ENCODE assay signal across 26 cellular contexts in the genomic region with DNA sequence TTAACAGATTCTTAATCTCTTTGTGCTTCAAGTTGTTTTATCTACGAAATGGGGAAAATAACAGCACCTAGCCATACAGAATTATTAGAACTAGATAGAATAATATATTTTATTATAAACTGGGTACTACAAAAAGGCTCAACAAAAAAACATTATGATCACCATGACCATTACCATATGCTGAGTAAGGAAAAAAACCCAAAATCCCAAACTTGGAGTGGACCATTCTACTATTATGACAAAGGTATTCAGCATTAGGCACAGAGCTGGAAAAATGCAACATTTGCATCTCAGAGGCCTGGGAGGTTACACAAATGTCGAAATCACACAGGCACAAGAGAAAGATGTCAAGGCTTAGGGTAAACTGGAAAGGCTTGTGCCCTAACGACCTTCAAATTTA.
"Had no signal": no experiment of that assay in that cellular context is flagged by ENCODE, and none has a peak within 500 bp of the region (broad histone marks: within the 10 kb centered on the region; RNA-seq: fewer than 3 reads in every experiment).

No MANE protein-coding gene starts in this region.

- H3K9me3 ChIP-seq: esophagus squamous epithelium, gastrocnemius medialis, heart right ventricle, left lung, lower lobe of right lung, mucosa of descending colon had no signal

- ATAC-seq: effector memory CD8-positive, alpha-beta T cell; esophagus mucosa; gastrocnemius medialis; heart right ventricle; left cardiac atrium; left lung; left ventricle myocardium superior; lower lobe of right lung; mucosa of descending colon; naive thymus-derived CD8-positive, alpha-beta T cell had no signal

- FAIRE-seq: keratinocyte had no signal

- H3K4me3 ChIP-seq: coronary artery, dorsolateral prefrontal cortex, esophagus squamous epithelium, gastrocnemius medialis, heart right ventricle, left lung, lower lobe of right lung, mucosa of descending colon had no signal

- H3K27ac ChIP-seq: coronary artery, dorsolateral prefrontal cortex, epithelial cell of prostate, esophagus squamous epithelium, gastrocnemius medialis, heart right ventricle, left lung, lower lobe of right lung had no signal

- H3K4me1 ChIP-seq: esophagus squamous epithelium, gastrocnemius medialis, left lung had no signal

- H3K27me3 ChIP-seq: dorsolateral prefrontal cortex, esophagus squamous epithelium, gastrocnemius medialis, heart right ventricle, left lung had no signal

- DNase-seq: dermis blood vessel endothelial cell; dorsolateral prefrontal cortex; effector CD8-positive, alpha-beta T cell; effector memory CD8-positive, alpha-beta T cell; endodermal cell; erythroblast; esophagus squamous epithelium; foreskin fibroblast; foreskin melanocyte; gastrocnemius medialis; glutamatergic neuron; head of caudate nucleus; heart right ventricle; hippocampal formation; left cardiac atrium; left lung; left ventricle myocardium superior; lower lobe of right lung; mesenchymal stem cell; mucosa of descending colon; naive B cell; naive thymus-derived CD8-positive, alpha-beta T cell had no signal

- H3K36me3 ChIP-seq: esophagus squamous epithelium, gastrocnemius medialis, heart right ventricle, left lung, lower lobe of right lung had no signal
